8 cellular contexts compared by ENCODE assay signal in genomic region chr15:29268706-29269484, GRCh38. TPM values are rescaled to one million over a fixed set of nuclear protein-coding genes. Genes with fewer than 3 reads are reported as not detected.
DNase-seq lines count a peak whose midpoint lies in the region; ATAC-seq, FAIRE-seq and TF ChIP-seq lines count a peak whose summit lies in the region.

No MANE protein-coding gene starts in this region.

- H3K4me1 ChIP-seq in Peyer's patch (peaks cover 0 to 16% (median 2%) of the 10 kb centered on the region in 4 donors), pancreas (peaks cover 15 to 27% (median 24%) of the 10 kb centered on the region in 3 donors), upper lobe of left lung (peaks cover 21 to 31% (median 26%) of the 10 kb centered on the region in 4 donors)

- H3K4me3 ChIP-seq in Peyer's patch, result peak overlapping the region; percentile 86 to 96 (median 93)
- H3K4me3 ChIP-seq in pancreas, result peak overlapping the region; percentile 70 to 98 (median 84)
- H3K4me3 ChIP-seq in upper lobe of left lung, result peak overlapping the region; percentile 73 to 89 (median 80)

- WGBS in pancreas, 2 donors, result 4 to 6% methylated on average over 35 of the region's 35 CpGs
- WGBS in upper lobe of left lung, 2 donors, result 5 to 6% methylated on average over 27 to 30 of the region's 35 CpGs

- no peak for TF ChIP-seq CTCF in Peyer's patch (IDR thresholded peaks at IDR 0.05)
- TF ChIP-seq CTCF in pancreas (IDR thresholded peaks at IDR 0.05), result no peak
- peak in 2 of 6 experiments; percentile 5 for TF ChIP-seq CTCF in upper lobe of left lung (IDR thresholded peaks at IDR 0.05)

- H3K36me3 Mint-ChIP-seq in activated naive CD4-positive, alpha-beta T cell treated with anti-CD3 and anti-CD28 coated beads for 36 hours (ENCODE audit: low read depth), result peaks cover 2% of the 10 kb centered on the region

- H3K9me3 ChIP-seq in Peyer's patch, result no peaks in the 10 kb centered on the region
- no peaks in the 10 kb centered on the region for H3K9me3 ChIP-seq in pancreas
- H3K9me3 ChIP-seq in upper lobe of left lung, result no peaks in the 10 kb centered on the region

- peak; percentile 31 for ATAC-seq in HG03045 (IDR thresholded peaks at IDR 0.05; ENCODE audit: unreplicated experiment)
- peak; percentile 20 to 56 (median 29) for ATAC-seq in pancreas
- peak; percentile 37 to 64 for ATAC-seq in upper lobe of left lung (ENCODE audit: low FRiP score in 2 of 2)

- peaks cover 27% of the 10 kb centered on the region for H3K4me1 Mint-ChIP-seq in activated naive CD4-positive, alpha-beta T cell treated with anti-CD3 and anti-CD28 coated beads for 36 hours (ENCODE audit: low read depth)

- peak overlapping the region; percentile 87 to 97 (median 96) for H3K27ac ChIP-seq in Peyer's patch
- H3K27ac ChIP-seq in pancreas, result peak overlapping the region; percentile 66 to 90 (median 80)
- H3K27ac ChIP-seq in upper lobe of left lung, result peak overlapping the region; percentile 90 to 95 (median 92)

- DNase-seq in SIG-M5 treated with dmso at 0.1 percent for 504 hours (lab: John Stamatoyannopoulos, UW; ENCODE audit: unreplicated experiment), result peak; percentile 5
- DNase-seq in SIG-M5 (lab: John Stamatoyannopoulos, UW), result no peak
- peak; percentile 50 to 70 (median 66) for DNase-seq in Peyer's patch
- peak; percentile 57 for DNase-seq in activated naive CD4-positive, alpha-beta T cell treated with anti-CD3 and anti-CD28 coated beads for 36 hours
- peak; percentile 26 for DNase-seq in glomerular visceral epithelial cell (ENCODE audit: extremely low spot score)
- DNase-seq in pancreas, result peak in 4 of 6 donors; percentile 12 to 67 (median 24)
- peak in 1 of 2 donors; percentile 27 for DNase-seq in upper lobe of left lung

- H3K27me3 ChIP-seq in Peyer's patch (no peaks in the 10 kb centered on the region), pancreas (no peaks in the 10 kb centered on the region), upper lobe of left lung (no peaks in the 10 kb centered on the region)

- TF ChIP-seq POLR2A in Peyer's patch (IDR thresholded peaks at IDR 0.05) (no peak), upper lobe of left lung (IDR thresholded peaks at IDR 0.05) (no peak)

- no peaks in the 10 kb centered on the region for H3K9me3 Mint-ChIP-seq in activated naive CD4-positive, alpha-beta T cell treated with anti-CD3 and anti-CD28 coated beads for 36 hours

- TF ChIP-seq EP300 in upper lobe of left lung (IDR thresholded peaks at IDR 0.05), result no peak

- FAIRE-seq in pancreas (lab: Jason Lieb, UNC), result no peak

- intact Hi-C loops in activated naive CD4-positive, alpha-beta T cell treated with anti-CD3 and anti-CD28 coated beads for 36 hours (cut with micrococcal nuclease), result loop anchor here (5.0 to 10.0 kb wide), 3 partner anchors 164 to 382 kb away; partner anchors contain the start of gene APBA2
- intact Hi-C loops in pancreas (cut with DNase I), result no loop called here

- no peaks in the 10 kb centered on the region for H3K27me3 Mint-ChIP-seq in activated naive CD4-positive, alpha-beta T cell treated with anti-CD3 and anti-CD28 coated beads for 36 hours (ENCODE audit: low read depth)

- H3K27ac Mint-ChIP-seq in activated naive CD4-positive, alpha-beta T cell treated with anti-CD3 and anti-CD28 coated beads for 36 hours, result peak overlapping the region; percentile 92

- no peaks in the 10 kb centered on the region for H3K36me3 ChIP-seq in Peyer's patch
- no peaks in the 10 kb centered on the region for H3K36me3 ChIP-seq in pancreas
- H3K36me3 ChIP-seq in upper lobe of left lung, result no peaks in the 10 kb centered on the region

- peak overlapping the region; percentile 96 for H3K4me3 Mint-ChIP-seq in activated naive CD4-positive, alpha-beta T cell treated with anti-CD3 and anti-CD28 coated beads for 36 hours

- CTCF ChIA-PET in activated naive CD4-positive, alpha-beta T cell treated with anti-CD3 and anti-CD28 coated beads for 36 hours (lab: Charles Lee), result interaction anchor here (0.5 kb wide), 1 partner anchor 13 kb away, joined by 3 read pairs; no protein-coding TSS in a partner anchor

RNA-seq across cellular contexts. Expression of gene NSMCE3, which starts 0.7 kb away (rescaled TPM):
- 1 to 10 TPM; 2.5 to 5.1 (median 3.7) TPM for total RNA-seq in Peyer's patch
- total RNA-seq in activated naive CD4-positive, alpha-beta T cell treated with anti-CD3 and anti-CD28 coated beads for 36 hours, result 1 to 10 TPM; 6.1 to 6.6 TPM
- 1 to 10 TPM; 1.5 to 3.3 (median 1.9) TPM for total RNA-seq in pancreas
- 1 to 10 TPM; 2.4 to 5.2 TPM for polyA plus RNA-seq in pancreas
- 10 to 100 TPM in 1 of 6 donors, 1 to 10 TPM in 5; 3.1 to 10.6 (median 6.9) TPM for total RNA-seq in upper lobe of left lung
